Comparison of ENCODE assay signal across 8 cellular contexts in genomic region chr19:2461751-2462634, GRCh38. TPM values are rescaled to one million over a fixed set of nuclear protein-coding genes. Genes with fewer than 3 reads are reported as not detected.
DNase-seq lines count a peak whose midpoint lies in the region; ATAC-seq and TF ChIP-seq lines count a peak whose summit lies in the region.

No MANE protein-coding gene starts in this region.

- H3K4me3 ChIP-seq in choroid plexus epithelial cell (ENCODE audit: low read depth, low read length) (peak overlapping the region; percentile 78), right lobe of liver (peak overlapping the region; percentile 41 to 69 (median 58))

- H3K27ac ChIP-seq in VCaP, result peak overlapping the region; percentile 34; the same call in 1 of the 2 replicates
- H3K27ac ChIP-seq in right lobe of liver, result no peak overlapping the region

- H3K9me3 ChIP-seq in right lobe of liver, result no peaks in the 10 kb centered on the region

- 0 out of 2 replicates have a peak, but pooled peaks have one; percentile 14 for TF ChIP-seq CTCF in VCaP (conservative IDR thresholded peaks at IDR 0.05)
- TF ChIP-seq CTCF in choroid plexus epithelial cell (conservative IDR thresholded peaks at IDR 0.05; ENCODE audit: low read depth, low read length), result peak; percentile 43
- no peak for TF ChIP-seq CTCF in right lobe of liver (IDR thresholded peaks at IDR 0.05)

- TF ChIP-seq POLR2A in right lobe of liver (IDR thresholded peaks at IDR 0.05), result no peak

- H3K4me1 ChIP-seq in right lobe of liver, result peaks cover 0 to 28% (median 6%) of the 10 kb centered on the region in 4 donors

- no peaks in the 10 kb centered on the region for H3K27me3 ChIP-seq in right lobe of liver

- intact Hi-C loops in right lobe of liver (cut with DNase I), result no loop called here

- DNase-seq in ELF-1 (ENCODE audit: low read depth, low spot score), result peak; percentile 75
- peak; percentile 51 for DNase-seq in HPDE6-E6E7 (ENCODE audit: extremely low spot score)
- DNase-seq in choroid plexus epithelial cell (ENCODE audit: low read depth), result peak; percentile 50
- peak; percentile 64 to 73 (median 68) for DNase-seq in right lobe of liver
- DNase-seq in stimulated activated CD8-positive, alpha-beta memory T cell treated with anti-CD3 and anti-CD28 coated beads, Interleukin-15, amount 100 ng/mL, for 48 hours (ENCODE audit: low read depth in 2 of 2), result peak; percentile 68 to 75

- ATAC-seq in right lobe of liver (peak; percentile 36 to 69 (median 56)), GM18873 (IDR thresholded peaks at IDR 0.05; ENCODE audit: low FRiP score, unreplicated experiment) (no peak), GM18868 (IDR thresholded peaks at IDR 0.05; ENCODE audit: unreplicated experiment) (no peak)

- 4% methylated on average over 42 of the region's 62 CpGs for WGBS in right lobe of liver (ENCODE audit: insufficient coverage, low coverage, low lambda C conversion rate, missing lambda C conversion rate)

- no peaks in the 10 kb centered on the region for H3K36me3 ChIP-seq in right lobe of liver

RNA-seq across cellular contexts. Expression of gene LMNB2, which starts 5.2 kb away (rescaled TPM):
- 10 to 100 TPM in 1 of 6 experiments, 1 to 10 TPM in 5; 4.6 to 11.6 (median 7.1) TPM for total RNA-seq in right lobe of liver

RNA-seq across cellular contexts. Expression of gene GADD45B, which starts 13.9 kb away (rescaled TPM):
- total RNA-seq in right lobe of liver, result 100 to 1,000 TPM in 4 of 6 experiments, 10 to 100 TPM in 2; 39.0 to 176 (median 127) TPM

RNA-seq across cellular contexts. Expression of gene TIMM13, which starts 34.6 kb away (rescaled TPM):
- total RNA-seq in right lobe of liver, result 10 to 100 TPM; 35.5 to 59.8 (median 51.1) TPM

Comparison
In these comparisons a context has a peak if more than half of its experiments do, and no peak if none do; other contexts are left out.
1. CTCF ChIP-seq: peak in VCaP (single experiment) and choroid plexus epithelial cell (single experiment); none in right lobe of liver (0 of 4).
2. ATAC-seq: peak in right lobe of liver (4 of 4); none in GM18873 (single experiment) and GM18868 (single experiment).
3. Peak in every context shown above with its lines, with median percentiles within 50 percentile points of each other: DNase-seq.